In genomic region chr10:43251664-43252165, GRCh38 we compare ENCODE assay signal across 19 cellular contexts. TPM values are rescaled to one million over a fixed set of nuclear protein-coding genes. Genes with fewer than 3 reads are reported as not detected.
DNase-seq lines count a peak whose midpoint lies in the region; ATAC-seq and TF ChIP-seq lines count a peak whose summit lies in the region.
"Had no signal": no experiment of that assay in that cellular context is flagged by ENCODE, and none has a peak within 500 bp of the region (broad histone marks: within the 10 kb centered on the region; RNA-seq: fewer than 3 reads in every experiment).

No MANE protein-coding gene starts in this region.

- H3K9me3 Mint-ChIP-seq in activated T-cell treated with anti-CD3 and anti-CD28 coated beads, Interleukin-2, amount 50 U/mL, for 24 hours: no peaks in the 10 kb centered on the region
- H3K9me3 Mint-ChIP-seq in H9: peaks cover 0 to 3% of the 10 kb centered on the region in 2 experiments; a peak in 2 of 5 replicates
- H3K9me3 Mint-ChIP-seq: CD8-positive, alpha-beta T cell had no signal

- H2BK120ac ChIP-seq in H9 (ENCODE audit: low read depth, low read length, poor library complexity, severe bottlenecking): no peak overlapping the region

- H3K4me1 Mint-ChIP-seq in activated T-cell treated with anti-CD3 and anti-CD28 coated beads, Interleukin-2, amount 50 U/mL, for 24 hours (ENCODE audit: low read depth): peaks cover 10% of the 10 kb centered on the region
- peaks cover 25 to 36% of the 10 kb centered on the region in 2 experiments for H3K4me1 Mint-ChIP-seq in H9

- no peak overlapping the region for H3K56ac ChIP-seq in H9 (ENCODE audit: insufficient read length, low read depth, low read length)

- H4K5ac ChIP-seq in H9 (ENCODE audit: insufficient read length, low read depth, low read length): no peak overlapping the region

- no peaks in the 10 kb centered on the region for H4K20me1 ChIP-seq in H9 (ENCODE audit: control insufficient read depth, insufficient read depth, insufficient read length)

- H4K8ac ChIP-seq in H9 (replicated peaks; ENCODE audit: insufficient read length, low read depth, low read length): no peak overlapping the region

- H3K27ac Mint-ChIP-seq in activated T-cell treated with anti-CD3 and anti-CD28 coated beads, Interleukin-2, amount 50 U/mL, for 24 hours: no peak overlapping the region
- H3K27ac Mint-ChIP-seq in H9: no peak overlapping the region
- H3K27ac Mint-ChIP-seq: activated CD8-positive, alpha-beta memory T cell treated with anti-CD3 and anti-CD28 coated beads, Interleukin-2, amount 10 ng/mL, durations not matched to agents 7 days and 5 days; CD8-positive, alpha-beta T cell had no signal

- no peak overlapping the region for H2BK5ac ChIP-seq in H9 (ENCODE audit: insufficient read length, low read length)

- TF ChIP-seq CTCF in H9 (conservative IDR thresholded peaks at IDR 0.05): no peak

- H3K79me1 ChIP-seq in H9 (ENCODE audit: insufficient read depth, low read depth, low read length, poor library complexity, severe bottlenecking): no peaks in the 10 kb centered on the region

- no peaks in the 10 kb centered on the region for H3K4me1 ChIP-seq in H9 (ENCODE audit: insufficient read depth, low read length)
- H3K4me1 ChIP-seq: transverse colon had no signal

- no peak overlapping the region for H2BK12ac ChIP-seq in H9 (ENCODE audit: insufficient read length, low read depth, low read length)

- no peaks in the 10 kb centered on the region for H3K27me3 Mint-ChIP-seq in activated T-cell treated with anti-CD3 and anti-CD28 coated beads, Interleukin-2, amount 50 U/mL, for 24 hours
- peaks cover 9% of the 10 kb centered on the region for H3K27me3 Mint-ChIP-seq in H9 (ENCODE audit: low read depth)

- H3K4me3 Mint-ChIP-seq in activated T-cell treated with anti-CD3 and anti-CD28 coated beads, Interleukin-2, amount 50 U/mL, for 24 hours: no peak overlapping the region
- no peak overlapping the region for H3K4me3 Mint-ChIP-seq in H9
- H3K4me3 Mint-ChIP-seq: activated CD8-positive, alpha-beta memory T cell treated with anti-CD3 and anti-CD28 coated beads, Interleukin-2, amount 10 ng/mL, durations not matched to agents 7 days and 5 days; CD8-positive, alpha-beta T cell had no signal

- no peak overlapping the region for H3K27ac ChIP-seq in H9 (ENCODE audit: insufficient read length, low read depth, low read length)
- H3K27ac ChIP-seq: HL-60, KMS-11, ovary, skin epidermis, transverse colon, VCaP had no signal

- H2AK5ac ChIP-seq in H9 (ENCODE audit: insufficient read length, low read length): no peak overlapping the region

- no peak overlapping the region for H2BK15ac ChIP-seq in H9 (ENCODE audit: low read depth, low read length)

- no peak overlapping the region for H2AFZ ChIP-seq in H9 (ENCODE audit: low read length)

- H3K23me2 ChIP-seq in H9 (ENCODE audit: insufficient read length, low read depth, low read length, poor library complexity, severe bottlenecking): no peaks in the 10 kb centered on the region

- peak; percentile 22 for DNase-seq in activated T-cell treated with anti-CD3 and anti-CD28 coated beads, Interleukin-2, amount 50 U/mL, for 24 hours
- no peak for DNase-seq in activated T-cell treated with anti-CD3 and anti-CD28 coated beads for 4 hours
- peak; percentile 23 for DNase-seq in H9
- DNase-seq in left lobe of liver (ENCODE audit: low spot score): peak; percentile 33
- DNase-seq in stimulated activated naive CD8-positive, alpha-beta T cell treated with anti-CD3 and anti-CD28 coated beads, Interleukin-15, Interleukin-2, amounts not matched to agents 100 U/mL and 50 U/mL, for 24 hours: peak; percentile 2
- DNase-seq: ACHN, NCI-H1092 treated with DMSO at 0.1 percent for 48 hours, NCI-H526, transverse colon had no signal

- no peak overlapping the region for H3K4ac ChIP-seq in H9 (ENCODE audit: low read depth, low read length)

- H3K9me3 ChIP-seq in H9 (ENCODE audit: control insufficient read depth, low read depth, low read length): no peaks in the 10 kb centered on the region
- H3K9me3 ChIP-seq: ovary, transverse colon had no signal

- H3K27me3 ChIP-seq in H9 (ENCODE audit: insufficient read depth, low read length): no peaks in the 10 kb centered on the region
- H3K27me3 ChIP-seq: ovary, transverse colon had no signal

- H3K9ac ChIP-seq in H9 (ENCODE audit: extremely low read depth, insufficient read length, low read length): no peak overlapping the region
- H3K9ac ChIP-seq: KMS-11 had no signal

- no CpG with 5 or more reads among the region's 12 CpGs for WGBS in H9 (ENCODE audit: extremely low coverage, insufficient read length, low lambda C conversion rate)

- H3K4me2 ChIP-seq in H9 (ENCODE audit: insufficient read depth, insufficient read length, low read length): no peak overlapping the region
- H3K4me2 ChIP-seq: KMS-11 had no signal

- ATAC-seq in left lobe of liver (no peak), HG02840 (IDR thresholded peaks at IDR 0.05; ENCODE audit: low FRiP score, unreplicated experiment) (no peak), HG02852 (IDR thresholded peaks at IDR 0.05; ENCODE audit: unreplicated experiment) (no peak), HG02970 (IDR thresholded peaks at IDR 0.05; ENCODE audit: low FRiP score, unreplicated experiment) (no peak)
- no peak for ATAC-seq in stimulated activated naive CD8-positive, alpha-beta T cell treated with anti-CD3 and anti-CD28 coated beads, Interleukin-15, Interleukin-2, amounts not matched to agents 100 U/mL and 50 U/mL, for 24 hours
- ATAC-seq: activated CD8-positive, alpha-beta memory T cell treated with anti-CD3 and anti-CD28 coated beads, Interleukin-2, amount 10 ng/mL, durations not matched to agents 7 days and 5 days; CD8-positive, alpha-beta T cell had no signal

- H3T11ph ChIP-seq in H9 (ENCODE audit: low read length): no peak overlapping the region

- H2BK20ac ChIP-seq in H9 (ENCODE audit: low read depth, low read length, poor library complexity, severe bottlenecking): no peak overlapping the region

- H3K18ac ChIP-seq in H9 (ENCODE audit: insufficient read length, low read depth, low read length): no peak overlapping the region

- no peaks in the 10 kb centered on the region for H3K36me3 Mint-ChIP-seq in activated T-cell treated with anti-CD3 and anti-CD28 coated beads, Interleukin-2, amount 50 U/mL, for 24 hours (ENCODE audit: low read depth)
- no peaks in the 10 kb centered on the region; a peak in 2 of 7 replicates for H3K36me3 Mint-ChIP-seq in H9 (ENCODE audit: insufficient read depth in 1 of 3, low read depth in 3 of 3)
- H3K36me3 Mint-ChIP-seq: activated CD8-positive, alpha-beta memory T cell treated with anti-CD3 and anti-CD28 coated beads, Interleukin-2, amount 10 ng/mL, durations not matched to agents 7 days and 5 days; CD8-positive, alpha-beta T cell had no signal

- H3K23ac ChIP-seq in H9 (ENCODE audit: insufficient read length, low read depth, low read length): no peak overlapping the region

- H3K14ac ChIP-seq in H9 (ENCODE audit: insufficient read depth, low read length): no peak overlapping the region; the same call in 1 of the 2 replicates

- H3K79me2 ChIP-seq in H9 (ENCODE audit: insufficient read depth, low read length): no peaks in the 10 kb centered on the region

- H4K91ac ChIP-seq in H9 (ENCODE audit: insufficient read length, low read depth, low read length): no peak overlapping the region

RNA-seq across cellular contexts. Expression of gene RASGEF1A, which starts 15.2 kb away (rescaled TPM):
- total RNA-seq in H9 (2021) (17.6 and 20.0 TPM in 2 replicates), left lobe of liver (0.13 TPM)

Comparison
In these comparisons a context has a peak if more than half of its experiments do, and no peak if none do; other contexts are left out.
1. RNA of gene RASGEF1A, which starts 15.2 kb away (total RNA-seq): 17.6 to 20.0 TPM in H9; 0.13 TPM in left lobe of liver (single experiment); every median in the first group is over 10 times any median in the second.